Comparison of ENCODE assay signal across 1 cellular context in genomic region chr3:129536806-129537205, GRCh38.
TF ChIP-seq lines count a peak whose summit lies in the region.

No MANE protein-coding gene starts in this region.

TF ChIP-seq in H1, 55 proteins besides CTCF, POLR2A, EP300 and RAD21:
- TF ChIP-seq BACH1 (IDR thresholded peaks at IDR 0.05; ENCODE audit: low read length) (no peak), HDAC2 (IDR thresholded peaks at IDR 0.05; ENCODE audit: borderline replicate concordance in 1 of 2, low read depth in 2 of 2, low read length in 2 of 2) (no peak), KDM4A (IDR thresholded peaks at IDR 0.05; ENCODE audit: low read depth, low read length, severe bottlenecking) (no peak), HDAC6 (IDR thresholded peaks at IDR 0.05; ENCODE audit: low read depth, low read length) (no peak), ATF3 (IDR thresholded peaks at IDR 0.05; ENCODE audit: insufficient read depth, low read depth, low read length) (no peak), RFX5 (IDR thresholded peaks at IDR 0.05; ENCODE audit: borderline replicate concordance, low read depth, low read length) (no peak), TAF7 (optimal IDR thresholded peaks at IDR 0.05; ENCODE audit: borderline replicate concordance, low read depth, low read length) (no peak), CHD2 (IDR thresholded peaks at IDR 0.05; ENCODE audit: low read length) (no peak), CREB1 (IDR thresholded peaks at IDR 0.05) (no peak), CTBP2 (IDR thresholded peaks at IDR 0.05; ENCODE audit: borderline replicate concordance, insufficient read depth, insufficient read length, low read length) (no peak)
